Comparison of ENCODE assay signal across 24 cellular contexts in the genomic region with DNA sequence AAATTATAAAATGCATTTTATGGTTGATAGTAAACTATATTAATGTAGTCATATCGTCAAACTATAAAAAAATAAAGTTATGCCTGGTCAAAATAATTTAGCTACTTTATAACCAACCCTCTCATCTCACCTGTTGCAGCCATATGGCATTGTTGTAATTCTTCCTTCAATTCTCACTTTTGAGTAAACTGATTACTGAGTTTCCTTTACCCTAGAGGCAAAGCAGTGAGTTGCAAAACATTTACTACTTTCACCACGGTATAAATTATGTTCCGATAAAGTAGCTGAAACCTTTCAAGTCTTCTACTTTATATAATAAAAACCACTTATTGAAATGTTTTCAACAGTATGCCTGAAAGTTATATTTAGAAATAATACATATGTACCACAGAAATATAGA.
A peak's percentile ranks its signal among the peaks of the same experiment; 100 is the strongest.
DNase-seq lines count a peak whose midpoint lies in the region; ATAC-seq, FAIRE-seq and TF ChIP-seq lines count a peak whose summit lies in the region.
"Had no signal": no experiment of that assay in that cellular context is flagged by ENCODE, and none has a peak within 500 bp of the region (broad histone marks: within the 10 kb centered on the region; RNA-seq: fewer than 3 reads in every experiment).

No MANE protein-coding gene starts in this region.

- H3K27ac ChIP-seq in H9 (ENCODE audit: insufficient read length, low read depth, low read length) (no peak overlapping the region), mesendoderm (ENCODE audit: low read depth, low read length) (no peak overlapping the region)
- H3K27ac ChIP-seq: A549, GM23248, SJSA1 had no signal

- no peak overlapping the region for H2AK5ac ChIP-seq in H9 (ENCODE audit: insufficient read length, low read length)
- no peak overlapping the region for H2AK5ac ChIP-seq in mesendoderm (ENCODE audit: low read length)

- H3K9me3 Mint-ChIP-seq in H9 = no peaks in the 10 kb centered on the region
- H3K9me3 Mint-ChIP-seq: CD4-positive, CD25-positive, alpha-beta regulatory T cell had no signal

- H2BK5ac ChIP-seq in H9 (ENCODE audit: insufficient read length, low read length) = no peak overlapping the region
- no peak overlapping the region for H2BK5ac ChIP-seq in mesendoderm (ENCODE audit: low read length)

- H4K8ac ChIP-seq in H9 (replicated peaks; ENCODE audit: insufficient read length, low read depth, low read length) = no peak overlapping the region
- H4K8ac ChIP-seq in mesendoderm (ENCODE audit: low read depth, low read length) = no peak overlapping the region

- no peak overlapping the region for H3K4ac ChIP-seq in H9 (ENCODE audit: low read depth, low read length)
- no peak overlapping the region for H3K4ac ChIP-seq in mesendoderm (ENCODE audit: low read depth, low read length)

- H3K9me3 ChIP-seq in H9 (ENCODE audit: control insufficient read depth, low read depth, low read length) = no peaks in the 10 kb centered on the region
- H3K9me3 ChIP-seq: A549, BE2C, SJSA1 had no signal

- H3K9ac ChIP-seq in H9 (ENCODE audit: extremely low read depth, insufficient read length, low read length) (no peak overlapping the region), mesendoderm (ENCODE audit: low read length) (no peak overlapping the region)
- H3K9ac ChIP-seq: GM23248 had no signal

- no peak overlapping the region for H3T11ph ChIP-seq in H9 (ENCODE audit: low read length)

- H2BK12ac ChIP-seq in H9 (ENCODE audit: insufficient read length, low read depth, low read length) = no peak overlapping the region

- H3K4me3 Mint-ChIP-seq in H9 = no peak overlapping the region
- H3K4me3 Mint-ChIP-seq: CD4-positive, CD25-positive, alpha-beta regulatory T cell had no signal

- H3K4me2 ChIP-seq in H9 (ENCODE audit: insufficient read depth, insufficient read length, low read length) (no peak overlapping the region), mesendoderm (ENCODE audit: low read length) (no peak overlapping the region)
- H3K4me2 ChIP-seq: A549 had no signal

- ATAC-seq in HG03442 (IDR thresholded peaks at IDR 0.05; ENCODE audit: unreplicated experiment) (no peak), GM18511 (IDR thresholded peaks at IDR 0.05; ENCODE audit: unreplicated experiment) (no peak)
- ATAC-seq: A549, HCT116, Right ventricle myocardium inferior had no signal

- no peak overlapping the region for H2BK20ac ChIP-seq in H9 (ENCODE audit: low read depth, low read length, poor library complexity, severe bottlenecking)

- no peak overlapping the region for H2BK120ac ChIP-seq in H9 (ENCODE audit: low read depth, low read length, poor library complexity, severe bottlenecking)
- no peak overlapping the region for H2BK120ac ChIP-seq in mesendoderm (ENCODE audit: low read depth, low read length)

- H3K4me3 ChIP-seq in cardiac fibroblast (replicated peaks in 1 of 2; ENCODE audit: low read depth in 2 of 2, low read length in 2 of 2) (no peak overlapping the region), mesendoderm (ENCODE audit: low read length) (no peak overlapping the region)
- H3K4me3 ChIP-seq: A549, GM23248, SJSA1 had no signal

- no peaks in the 10 kb centered on the region for H3K27me3 Mint-ChIP-seq in H9 (ENCODE audit: low read depth)
- H3K27me3 Mint-ChIP-seq: CD4-positive, CD25-positive, alpha-beta regulatory T cell had no signal

- no peaks in the 10 kb centered on the region for H4K20me1 ChIP-seq in H9 (ENCODE audit: control insufficient read depth, insufficient read depth, insufficient read length)

- no peak overlapping the region for H3K56ac ChIP-seq in H9 (ENCODE audit: insufficient read length, low read depth, low read length)
- H3K56ac ChIP-seq in mesendoderm (ENCODE audit: low read length) = no peak overlapping the region

- peaks cover 2 to 5% of the 10 kb centered on the region in 2 experiments; a peak in 3 of 4 replicates for H3K4me1 Mint-ChIP-seq in H9

- H4K5ac ChIP-seq in H9 (ENCODE audit: insufficient read length, low read depth, low read length) (no peak overlapping the region), mesendoderm (ENCODE audit: low read length) (no peak overlapping the region)

- H2BK15ac ChIP-seq in H9 (ENCODE audit: low read depth, low read length) = no peak overlapping the region
- H2BK15ac ChIP-seq in mesendoderm (replicated peaks; ENCODE audit: low read depth) = no peak overlapping the region

- H3K36me3 ChIP-seq in mesendoderm (ENCODE audit: control insufficient read depth, insufficient read depth, low read length) = no peaks in the 10 kb centered on the region
- H3K36me3 ChIP-seq: BE2C, SJSA1 had no signal

- H3K27me3 ChIP-seq in H9 (ENCODE audit: insufficient read depth, low read length) (no peaks in the 10 kb centered on the region), mesendoderm (ENCODE audit: insufficient read depth, low read length, poor library complexity) (no peaks in the 10 kb centered on the region)
- H3K27me3 ChIP-seq: BE2C, SJSA1 had no signal

- no peaks in the 10 kb centered on the region for H3K79me1 ChIP-seq in H9 (ENCODE audit: insufficient read depth, low read depth, low read length, poor library complexity, severe bottlenecking)
- no peaks in the 10 kb centered on the region for H3K79me1 ChIP-seq in mesendoderm (ENCODE audit: low read length)

- TF ChIP-seq CTCF in H9 (conservative IDR thresholded peaks at IDR 0.05) (peak; percentile 43; the same call in 2 of the 3 replicates), cardiac fibroblast (IDR thresholded peaks at IDR 0.05; ENCODE audit: low read depth, low read length) (peak; percentile 4)

- H2AFZ ChIP-seq in H9 (ENCODE audit: low read length) = no peak overlapping the region
- H2AFZ ChIP-seq: GM23248 had no signal

- H3K23me2 ChIP-seq in H9 (ENCODE audit: insufficient read length, low read depth, low read length, poor library complexity, severe bottlenecking) = no peaks in the 10 kb centered on the region

- no peaks in the 10 kb centered on the region for H3K4me1 ChIP-seq in H9 (ENCODE audit: insufficient read depth, low read length)
- no peaks in the 10 kb centered on the region for H3K4me1 ChIP-seq in mesendoderm (ENCODE audit: control insufficient read depth, low read depth, low read length)
- H3K4me1 ChIP-seq: A549, BE2C, SJSA1 had no signal

- H3K36me3 Mint-ChIP-seq in H9 (ENCODE audit: insufficient read depth in 1 of 3, low read depth in 3 of 3) = no peaks in the 10 kb centered on the region
- H3K36me3 Mint-ChIP-seq: CD4-positive, CD25-positive, alpha-beta regulatory T cell had no signal

- no CpG with 5 or more reads among the region's 3 CpGs for WGBS in H9 (ENCODE audit: extremely low coverage, insufficient read length, low lambda C conversion rate)
- WGBS in mesendoderm (ENCODE audit: extremely low coverage, insufficient coverage, low lambda C conversion rate) = no CpG with 5 or more reads among the region's 3 CpGs

- no peak overlapping the region for H4K91ac ChIP-seq in H9 (ENCODE audit: insufficient read length, low read depth, low read length)

- DNase-seq in H9 = no peak
- DNase-seq in cardiac fibroblast (ENCODE audit: low read depth in 2 of 2) = no peak
- DNase-seq in mesendoderm = peak; percentile 10
- DNase-seq in DMS153 (lab: John Stamatoyannopoulos, UW) = no peak
- no peak for DNase-seq in stimulated activated CD4-positive, alpha-beta T cell treated with anti-CD3 and anti-CD28 coated beads, Interleukin-2, amount 100 ng/mL, for 24 hours
- DNase-seq: BE2C; CD4-positive, CD25-positive, alpha-beta regulatory T cell; DMS79; MM.1S; NCI-H1092 treated with DMSO at 0.1 percent for 48 hours; NCI-H1436 treated with DMSO at 0.1 percent for 48 hours; NCI-H2029; NCI-H2171; NCI-H345; NCI-H524; NCI-H82 had no signal

- H3K79me2 ChIP-seq in H9 (ENCODE audit: insufficient read depth, low read length) (no peaks in the 10 kb centered on the region), mesendoderm (ENCODE audit: control insufficient read depth, insufficient read depth, low read length) (no peaks in the 10 kb centered on the region)

- H3K14ac ChIP-seq in H9 (ENCODE audit: insufficient read depth, low read length) = no peak overlapping the region

- no peak overlapping the region for H3K18ac ChIP-seq in H9 (ENCODE audit: insufficient read length, low read depth, low read length)
- no peak overlapping the region for H3K18ac ChIP-seq in mesendoderm (ENCODE audit: low read length)

- H3K27ac Mint-ChIP-seq in H9 = no peak overlapping the region
- H3K27ac Mint-ChIP-seq: CD4-positive, CD25-positive, alpha-beta regulatory T cell had no signal

- H3K23ac ChIP-seq in H9 (ENCODE audit: insufficient read length, low read depth, low read length) (no peak overlapping the region), mesendoderm (ENCODE audit: low read length) (no peak overlapping the region)

- FAIRE-seq in A204.1 (lab: Jason Lieb, UNC) = peak; percentile 46
- FAIRE-seq: A549 had no signal
